9 cellular contexts compared by ENCODE assay signal in the genomic region with DNA sequence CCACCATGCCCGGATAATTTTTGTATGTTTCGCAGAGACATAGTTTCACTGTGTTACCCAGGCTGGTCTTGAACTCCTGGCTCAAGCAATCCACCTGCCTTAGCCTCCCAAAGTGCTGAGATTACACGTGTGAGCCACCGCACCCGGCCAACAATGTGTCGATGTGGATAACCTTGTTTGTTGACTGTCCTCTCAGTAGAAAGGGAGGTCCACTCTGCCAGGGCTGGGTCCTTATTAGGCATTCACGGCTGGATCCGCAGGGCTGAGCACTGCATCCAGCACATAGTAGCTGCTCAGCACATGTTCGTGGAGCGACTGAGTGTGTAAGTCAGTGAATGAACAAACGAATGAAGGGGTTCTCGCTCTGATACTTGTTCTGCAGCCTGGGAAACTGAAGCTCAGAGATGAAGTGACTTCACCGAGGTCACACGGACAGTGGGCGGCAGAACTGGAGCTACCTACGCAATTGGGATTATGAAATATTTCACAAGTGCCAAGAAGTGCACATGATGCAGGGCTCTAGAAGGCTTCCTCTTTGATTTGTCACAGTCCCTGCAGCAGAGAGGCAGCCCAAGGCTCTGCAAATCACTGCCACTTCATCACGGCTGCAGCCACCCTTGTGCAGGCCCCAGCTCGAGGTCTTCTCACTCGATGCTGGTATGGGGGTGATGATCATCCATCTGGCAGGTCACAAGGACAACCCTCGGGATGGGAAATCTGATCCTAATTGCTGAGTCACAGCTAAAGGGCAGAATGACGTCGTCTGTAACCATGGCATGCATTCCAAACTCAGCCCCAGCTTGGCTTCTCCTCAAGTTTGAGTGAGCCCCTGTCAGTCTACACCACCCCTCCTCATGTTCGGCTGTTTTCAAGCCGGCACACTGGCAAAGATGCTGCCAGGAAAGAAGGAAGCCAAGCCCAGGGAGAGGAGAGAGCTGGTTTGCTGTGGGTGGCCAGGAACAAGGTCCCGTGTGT. TPM values are rescaled to one million over a fixed set of nuclear protein-coding genes. Genes with fewer than 3 reads are reported as not detected.
DNase-seq lines count a peak whose midpoint lies in the region; ATAC-seq, FAIRE-seq and TF ChIP-seq lines count a peak whose summit lies in the region.
"Had no signal": no experiment of that assay in that cellular context is flagged by ENCODE, and none has a peak within 500 bp of the region (broad histone marks: within the 10 kb centered on the region; RNA-seq: fewer than 3 reads in every experiment).

No MANE protein-coding gene starts in this region.

- no peak overlapping the region for H3K4me3 ChIP-seq in HFF-Myc (replicated peaks; ENCODE audit: low read depth, low read length)
- peak overlapping the region; percentile 27 for H3K4me3 ChIP-seq in coronary artery
- H3K4me3 ChIP-seq in HepG2 (replicated peaks in 1 of 3; ENCODE audit: insufficient read depth in 1 of 3, low read depth in 2 of 3, low read length in 3 of 3), result peak overlapping the region in 1 of 3 experiments; percentile 63; a peak in 2 of 6 replicates
- no peak overlapping the region for H3K4me3 ChIP-seq in stomach

- FAIRE-seq in HepG2 (lab: Jason Lieb, UNC), result peak; percentile 78
- FAIRE-seq: TTC549 had no signal

- peak in 1 of 2 experiments; percentile 63; a peak in 1 of 4 replicates for TF ChIP-seq POLR2A in HepG2 (IDR thresholded peaks at IDR 0.05; ENCODE audit: insufficient read depth in 1 of 2, low read depth in 2 of 2, low read length in 2 of 2)
- no peak for TF ChIP-seq POLR2A in stomach (IDR thresholded peaks at IDR 0.05)

- no peak for TF ChIP-seq CTCF in HFF-Myc (IDR thresholded peaks at IDR 0.05; ENCODE audit: low read depth, low read length, missing control alignments)
- TF ChIP-seq CTCF in coronary artery (IDR thresholded peaks at IDR 0.05), result no peak
- no peak; the same call in none of the 2 replicates for TF ChIP-seq CTCF in HepG2 (CRISPR knock-in tag; IDR thresholded peaks at IDR 0.05)
- no peak for TF ChIP-seq CTCF in stomach (IDR thresholded peaks at IDR 0.05)

- peak overlapping the region; percentile 21 for H3K9ac ChIP-seq in HepG2 (ENCODE audit: insufficient read depth, low read depth, low read length)

- WGBS in HepG2 (ENCODE audit: low lambda C conversion rate), result 9% methylated on average over 22 of the region's 25 CpGs
- WGBS in stomach, 5 donors, result 39 to 54% (median 47%) methylated on average over 25 of the region's 25 CpGs

- H3K9me3 ChIP-seq in HepG2 (ENCODE audit: low read length) (no peaks in the 10 kb centered on the region), stomach (no peaks in the 10 kb centered on the region)

- no peaks in the 10 kb centered on the region for H3K36me3 ChIP-seq in HepG2 (replicated peaks in 1 of 2; ENCODE audit: control insufficient read depth in 1 of 2, insufficient read depth in 2 of 2, low read length in 2 of 2)
- no peaks in the 10 kb centered on the region for H3K36me3 ChIP-seq in stomach

- intact Hi-C loops in HepG2 (cut with micrococcal nuclease; ENCODE audit: unreplicated experiment) (loop anchor here (2.0 kb wide), 2 partner anchors 55 to 243 kb away; no protein-coding TSS in a partner anchor), stomach (cut with DNase I; ENCODE audit: low total_unique reads) (loop anchor here (5.0 to 10.0 kb wide), 2 partner anchors 105 to 233 kb away; no protein-coding TSS in a partner anchor)

- no peaks in the 10 kb centered on the region for H4K20me1 ChIP-seq in HepG2 (ENCODE audit: insufficient read depth, low read length)

- BruUV-seq in HepG2 (replicated peaks; lab: Mats Ljungman, UMichigan), result TSS peak; percentile 89

- in situ Hi-C loops in HepG2 (cut with HindIII; ENCODE audit: extremely low pct_ligation_motif_present, low pct_unique_long_range_greater_than_20kb), result loop anchor here (5.0 kb wide), 2 partner anchors 108 to 233 kb away; no protein-coding TSS in a partner anchor

- TF ChIP-seq RAD21 in HepG2 (CRISPR knock-in tag; IDR thresholded peaks at IDR 0.05), result no peak

- H3K27me3 ChIP-seq in HepG2 (ENCODE audit: control insufficient read depth in 1 of 2, insufficient read depth in 2 of 2, low read length in 2 of 2) (peaks cover 0 to 11% of the 10 kb centered on the region in 2 experiments; a peak in 2 of 5 replicates), stomach (no peaks in the 10 kb centered on the region)

- CTCF ChIA-PET in HepG2 (lab: Yijun Ruan, JAX; ENCODE audit: low intra/inter-chr PET ratio, low total read pairs), result interaction anchor here (0.5 to 3.5 kb wide), 5 partner anchors 74 to 244 kb away, joined by 3 to 68 read pairs (median 4); no protein-coding TSS in a partner anchor

- H3K4me2 ChIP-seq in HepG2 (ENCODE audit: low read depth, low read length), result peak overlapping the region; percentile 87

- POLR2A ChIA-PET in HepG2 (lab: Yijun Ruan, JAX), result interaction anchor here (0.6 to 2.0 kb wide), 21 partner anchors 9 to 384 kb away, joined by 3 to 10 read pairs (median 4); a partner anchor contains a TSS

- DNase-seq in HFF-Myc (ENCODE audit: extremely low read depth, low read depth), result peak; percentile 98
- DNase-seq in OCI-M1 (lab: John Stamatoyannopoulos, UW), result peak; percentile 80
- DNase-seq in coronary artery (ENCODE audit: low spot score), result peak; percentile 96
- peak; percentile 90 for DNase-seq in HepG2 (ENCODE audit: low spot score)
- peak; percentile 73 for DNase-seq in stomach
- no peak for DNase-seq in activated CD4-positive, CD25-positive, alpha-beta regulatory T cell (lab: John Stamatoyannopoulos, UW)
- no peak for DNase-seq in NCI-H1417 treated with DMSO at 0.1 percent for 48 hours (lab: John Stamatoyannopoulos, UW)
- no peak for DNase-seq in activated CD8-positive, alpha-beta memory T cell treated with anti-CD3 and anti-CD28 coated beads for 24 hours

- H3K79me2 ChIP-seq in HepG2 (ENCODE audit: insufficient read depth, low read length), result no peaks in the 10 kb centered on the region

- peak in 1 of 2 experiments; percentile 90; a peak in 2 of 4 replicates for TF ChIP-seq EP300 in HepG2 (IDR thresholded peaks at IDR 0.05; ENCODE audit: low read depth in 2 of 2, low read length in 2 of 2)
- TF ChIP-seq EP300 in HepG2 (CRISPR knock-in tag; IDR thresholded peaks at IDR 0.05; ENCODE audit: borderline replicate concordance), result no peak; the same call in none of the 2 replicates
- peak; percentile 84 for TF ChIP-seq EP300 in stomach (IDR thresholded peaks at IDR 0.05)

- H3K4me1 ChIP-seq in HepG2 (ENCODE audit: insufficient read depth, low read length), result peaks cover 34% of the 10 kb centered on the region
- peaks cover 20 to 46% (median 33%) of the 10 kb centered on the region in 4 donors for H3K4me1 ChIP-seq in stomach

- ATAC-seq in HepG2, result peak; percentile 75

- no peak overlapping the region for H2AFZ ChIP-seq in HepG2 (ENCODE audit: low read length)

- H3K27ac ChIP-seq in coronary artery (peak overlapping the region; percentile 93 to 99), HepG2 (ENCODE audit: extremely low read length, insufficient read depth, low read length) (peak overlapping the region; percentile 0), stomach (peak overlapping the region; percentile 43 to 91 (median 85))

RNA-seq across cellular contexts. Expression of a gene that starts 28.0 kb away (rescaled TPM):
- total RNA-seq in HepG2 (2016; rRNA removed; fragmentation: Illumina TruSeq; extraction: Trizol) (8.4 TPM in 2 replicates), stomach (10 to 100 TPM in 4 of 5 donors, 1 to 10 TPM in 1; 2.9 to 25.0 (median 16.0) TPM)
- total RNA-seq in HepG2 (2016; cell fraction: cytosol; rRNA removed; fragmentation: Illumina TruSeq; extraction: Trizol; ENCODE audit: low read depth), result 7.1 and 8.0 TPM in 2 replicates
- 6.0 and 8.2 TPM in 2 replicates for total RNA-seq in HepG2 (2016; cell fraction: insoluble cytoplasmic fraction; rRNA removed; fragmentation: Illumina TruSeq; extraction: Trizol)
- total RNA-seq in HepG2 (2016; cell fraction: membrane; rRNA removed; fragmentation: Illumina TruSeq; extraction: Trizol), result 18.8 and 19.0 TPM in 2 replicates
- total RNA-seq in HepG2 (2016; cell fraction: nucleus; rRNA removed; fragmentation: Illumina TruSeq; extraction: Trizol), result 4.0 and 5.8 TPM in 2 replicates
- polyA plus RNA-seq in HepG2 (2011; rRNA removed) (5.2 and 5.6 TPM in 2 replicates), stomach (10 to 100 TPM in 2 of 3 donors, 1 to 10 TPM in 1; 8.5 to 14.0 (median 11.3) TPM)
- polyA plus RNA-seq in HepG2 (2011; cell fraction: cytosol; rRNA removed), result 4.6 and 5.0 TPM in 2 replicates
- polyA plus RNA-seq in HepG2 (2011; cell fraction: nucleus; rRNA removed), result 4.7 and 4.9 TPM in 2 replicates
- 3.0 and 3.4 TPM in 2 replicates for polyA plus RNA-seq in HepG2 (2012)
- 8.8 and 9.8 TPM in 2 replicates for polyA plus RNA-seq in HepG2 (2016; cell fraction: cytosol; fragmentation: Illumina TruSeq; extraction: Trizol; ENCODE audit: low read depth)
- 8.1 and 9.3 TPM in 2 replicates for polyA plus RNA-seq in HepG2 (2016; cell fraction: insoluble cytoplasmic fraction; fragmentation: Illumina TruSeq; extraction: Trizol; ENCODE audit: low read depth)
- 17.1 and 17.3 TPM in 2 replicates for polyA plus RNA-seq in HepG2 (2016; cell fraction: membrane; fragmentation: Illumina TruSeq; extraction: Trizol; ENCODE audit: low read depth)
- 7.7 and 8.0 TPM in 2 replicates for polyA plus RNA-seq in HepG2 (2016; cell fraction: nucleus; fragmentation: Illumina TruSeq; extraction: Trizol; ENCODE audit: insufficient read depth, low read depth)
- polyA minus RNA-seq in HepG2 (2011; rRNA and poly(A)+ RNA removed; ENCODE audit: low replicate concordance), result 2.2 and 3.6 TPM in 2 replicates
- polyA minus RNA-seq in HepG2 (2011; cell fraction: cytosol; rRNA and poly(A)+ RNA removed), result 1.6 and 1.9 TPM in 2 replicates
- polyA minus RNA-seq in HepG2 (2011; cell fraction: nucleus; rRNA and poly(A)+ RNA removed), result 4.4 and 4.9 TPM in 2 replicates

RNA-seq across cellular contexts. Expression of a gene that starts 53.5 kb away (rescaled TPM):
- total RNA-seq in HepG2 (2016; rRNA removed; fragmentation: Illumina TruSeq; extraction: Trizol) (141 and 186 TPM in 2 replicates), stomach (100 to 1,000 TPM in 1 of 5 donors, 10 to 100 TPM in 3, 1 to 10 TPM in 1; 9.8 to 211 (median 46.6) TPM)
- 30.0 and 32.3 TPM in 2 replicates for total RNA-seq in HepG2 (2016; cell fraction: cytosol; rRNA removed; fragmentation: Illumina TruSeq; extraction: Trizol; ENCODE audit: low read depth)
- 139 and 174 TPM in 2 replicates for total RNA-seq in HepG2 (2016; cell fraction: insoluble cytoplasmic fraction; rRNA removed; fragmentation: Illumina TruSeq; extraction: Trizol)
- 118 and 119 TPM in 2 replicates for total RNA-seq in HepG2 (2016; cell fraction: membrane; rRNA removed; fragmentation: Illumina TruSeq; extraction: Trizol)
- 60.6 and 72.1 TPM in 2 replicates for total RNA-seq in HepG2 (2016; cell fraction: nucleus; rRNA removed; fragmentation: Illumina TruSeq; extraction: Trizol)
- polyA plus RNA-seq in HepG2 (2011; rRNA removed) (80.1 and 95.5 TPM in 2 replicates), stomach (100 to 1,000 TPM in 2 of 3 donors, 10 to 100 TPM in 1; 43.7 to 124 (median 118) TPM)
- 121 and 137 TPM in 2 replicates for polyA plus RNA-seq in HepG2 (2011; cell fraction: cytosol; rRNA removed)
- polyA plus RNA-seq in HepG2 (2011; cell fraction: nucleus; rRNA removed), result 61.9 and 67.8 TPM in 2 replicates
- polyA plus RNA-seq in HepG2 (2012), result 113 and 128 TPM in 2 replicates
- polyA plus RNA-seq in HepG2 (2016; cell fraction: cytosol; fragmentation: Illumina TruSeq; extraction: Trizol; ENCODE audit: low read depth), result 48.2 and 51.8 TPM in 2 replicates
- polyA plus RNA-seq in HepG2 (2016; cell fraction: insoluble cytoplasmic fraction; fragmentation: Illumina TruSeq; extraction: Trizol; ENCODE audit: low read depth), result 322 and 369 TPM in 2 replicates
- polyA plus RNA-seq in HepG2 (2016; cell fraction: membrane; fragmentation: Illumina TruSeq; extraction: Trizol; ENCODE audit: low read depth), result 139 and 153 TPM in 2 replicates
- 125 and 129 TPM in 2 replicates for polyA plus RNA-seq in HepG2 (2016; cell fraction: nucleus; fragmentation: Illumina TruSeq; extraction: Trizol; ENCODE audit: insufficient read depth, low read depth)
- polyA minus RNA-seq in HepG2 (2011; rRNA and poly(A)+ RNA removed; ENCODE audit: low replicate concordance), result 155 and 250 TPM in 2 replicates
- 71.1 and 86.5 TPM in 2 replicates for polyA minus RNA-seq in HepG2 (2011; cell fraction: cytosol; rRNA and poly(A)+ RNA removed)
- polyA minus RNA-seq in HepG2 (2011; cell fraction: nucleus; rRNA and poly(A)+ RNA removed), result 45.8 and 58.4 TPM in 2 replicates

Comparison
In these comparisons a context has a peak if more than half of its experiments do, and no peak if none do; other contexts are left out.
1. DNase-seq: peak in HFF-Myc (single experiment), OCI-M1 (single experiment), coronary artery (single experiment), HepG2 (single experiment) and stomach (single experiment); none in activated CD4-positive, CD25-positive, alpha-beta regulatory T cell (0 of 4), NCI-H1417 treated with DMSO at 0.1 percent for 48 hours (single experiment) and activated CD8-positive, alpha-beta memory T cell treated with anti-CD3 and anti-CD28 coated beads for 24 hours (single experiment).
2. H3K27ac ChIP-seq: peak in every context shown above with its lines; median percentile 96 in coronary artery; 85 in stomach; 0 in HepG2.